17 cellular contexts compared by ENCODE assay signal in the genomic region with DNA sequence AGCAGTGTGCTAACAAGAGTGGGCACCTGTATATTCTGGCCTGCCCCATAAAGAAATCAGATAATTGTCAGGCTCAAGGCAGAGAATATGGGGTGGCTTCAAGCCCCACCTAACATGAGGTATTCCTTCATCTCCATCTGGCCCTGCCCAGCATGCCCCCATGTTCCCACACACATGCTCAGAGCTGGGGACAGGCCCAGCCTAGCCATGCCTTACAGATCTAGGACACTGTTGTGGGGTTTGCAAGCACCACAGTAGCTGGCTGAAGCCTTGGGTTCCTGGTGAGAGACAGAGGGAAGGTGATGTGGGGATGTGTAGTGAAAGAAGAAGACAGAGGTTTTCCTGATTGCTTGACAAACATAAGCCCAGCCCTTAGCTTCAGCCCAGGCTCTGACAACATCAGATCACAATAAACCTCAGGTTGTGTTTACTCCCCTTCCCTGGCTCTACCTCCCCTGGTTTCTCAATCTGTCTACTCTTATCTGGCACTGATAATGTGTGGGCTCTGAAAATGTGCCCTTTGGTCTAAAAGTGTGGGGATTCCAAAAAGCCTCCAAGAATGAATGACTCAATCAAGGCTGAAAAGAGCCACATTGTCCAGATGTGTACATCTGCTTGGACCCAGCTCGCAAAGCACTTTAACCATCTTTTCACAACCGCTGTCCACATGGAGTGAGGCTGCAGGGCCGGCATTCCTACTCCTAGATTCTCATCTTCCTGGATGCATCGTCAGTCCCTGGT. TPM values are rescaled to one million over a fixed set of nuclear protein-coding genes. Genes with fewer than 3 reads are reported as not detected.
DNase-seq lines count a peak whose midpoint lies in the region; ATAC-seq and TF ChIP-seq lines count a peak whose summit lies in the region.
"Had no signal": no experiment of that assay in that cellular context is flagged by ENCODE, and none has a peak within 500 bp of the region (broad histone marks: within the 10 kb centered on the region; RNA-seq: fewer than 3 reads in every experiment).

No MANE protein-coding gene starts in this region.

- H3K9me3 Mint-ChIP-seq in activated T-helper 17 cell treated with anti-CD3 and anti-CD28 coated beads, Interleukin-2, amount 50 U/mL, for 72 hours: no peaks in the 10 kb centered on the region

- H3K27ac ChIP-seq in right lobe of liver (peak overlapping the region in 2 of 3 donors; percentile 33 to 56), smooth muscle cell (ENCODE audit: low read depth) (peak overlapping the region; percentile 93)
- H3K27ac ChIP-seq: C4-2B, foreskin keratinocyte, ovary had no signal

- H3K4me3 Mint-ChIP-seq in activated T-helper 17 cell treated with anti-CD3 and anti-CD28 coated beads, Interleukin-2, amount 50 U/mL, for 72 hours: no peak overlapping the region
- H3K4me3 Mint-ChIP-seq: activated CD8-positive, alpha-beta T cell treated with anti-CD3 and anti-CD28 coated beads, Interleukin-2, amount 10 ng/mL, durations not matched to agents 7 days and 5 days; stimulated activated naive B cell treated with anti-CD40 and anti-IgM and Interleukin-4, amounts not matched to agents 10 μg/mL and 1 μg/mL and 100 μg/mL, for 72 hours had no signal

- WGBS in right lobe of liver (ENCODE audit: insufficient coverage, low coverage, low lambda C conversion rate, missing lambda C conversion rate): 40% methylated on average over 4 of the region's 4 CpGs
- 12% methylated on average over 4 of the region's 4 CpGs for WGBS in smooth muscle cell (ENCODE audit: low lambda C conversion rate)

- peak overlapping the region; percentile 58 for H3K9ac ChIP-seq in smooth muscle cell (ENCODE audit: low read depth)

- intact Hi-C loops in right lobe of liver (cut with DNase I): no loop called here

- H3K36me3 ChIP-seq in right lobe of liver (no peaks in the 10 kb centered on the region), smooth muscle cell (ENCODE audit: low read depth) (no peaks in the 10 kb centered on the region)
- H3K36me3 ChIP-seq: HAP-1, ovary had no signal

- peak overlapping the region; percentile 33 for H3K4me2 ChIP-seq in smooth muscle cell

- no peak for TF ChIP-seq POLR2A in right lobe of liver (IDR thresholded peaks at IDR 0.05)

- DNase-seq in HFF-Myc (ENCODE audit: extremely low read depth, low read depth) (peak; percentile 74), fibroblast of gingiva (ENCODE audit: low read depth) (peak; percentile 54), right lobe of liver (peak in 1 of 3 donors; percentile 75), smooth muscle cell (lab: John Stamatoyannopoulos, UW; ENCODE audit: unreplicated experiment) (no peak)
- DNase-seq: activated CD8-positive, alpha-beta T cell treated with anti-CD3 and anti-CD28 coated beads, Interleukin-2, amount 10 ng/mL, durations not matched to agents 7 days and 5 days; central memory CD4-positive, alpha-beta T cell; foreskin keratinocyte; NCI-H1048; ovary; stimulated activated naive B cell treated with anti-CD40 and anti-IgM and Interleukin-4, amounts not matched to agents 10 μg/mL and 1 μg/mL and 100 μg/mL, for 72 hours; T-helper 9 cell had no signal

- no peak overlapping the region for H3K27ac Mint-ChIP-seq in activated T-helper 17 cell treated with anti-CD3 and anti-CD28 coated beads, Interleukin-2, amount 50 U/mL, for 72 hours
- H3K27ac Mint-ChIP-seq: activated CD8-positive, alpha-beta T cell treated with anti-CD3 and anti-CD28 coated beads, Interleukin-2, amount 10 ng/mL, durations not matched to agents 7 days and 5 days; stimulated activated naive B cell treated with anti-CD40 and anti-IgM and Interleukin-4, amounts not matched to agents 10 μg/mL and 1 μg/mL and 100 μg/mL, for 72 hours had no signal

- H3K4me1 ChIP-seq in right lobe of liver (peaks cover 0 to 54% (median 30%) of the 10 kb centered on the region in 4 donors), smooth muscle cell (ENCODE audit: low read depth) (no peaks in the 10 kb centered on the region)
- H3K4me1 ChIP-seq: foreskin keratinocyte, HAP-1 had no signal

- H3F3A ChIP-seq in smooth muscle cell (ENCODE audit: low read depth): peaks cover 20% of the 10 kb centered on the region

- no peaks in the 10 kb centered on the region for H3K79me2 ChIP-seq in smooth muscle cell (ENCODE audit: low read depth)

- H2AFZ ChIP-seq in smooth muscle cell (ENCODE audit: low read depth): no peak overlapping the region

- no peak for TF ChIP-seq CTCF in HFF-Myc (IDR thresholded peaks at IDR 0.05; ENCODE audit: low read depth, low read length, missing control alignments)
- TF ChIP-seq CTCF in right lobe of liver (IDR thresholded peaks at IDR 0.05): no peak
- TF ChIP-seq CTCF in smooth muscle cell (IDR thresholded peaks at IDR 0.05; ENCODE audit: borderline replicate concordance, insufficient read depth, poor library complexity, severe bottlenecking): no peak

- H3K36me3 Mint-ChIP-seq in activated T-helper 17 cell treated with anti-CD3 and anti-CD28 coated beads, Interleukin-2, amount 50 U/mL, for 72 hours (ENCODE audit: low read depth): peaks cover 3% of the 10 kb centered on the region

- H3K4me3 ChIP-seq in HFF-Myc (replicated peaks; ENCODE audit: low read depth, low read length): no peak overlapping the region
- no peak overlapping the region for H3K4me3 ChIP-seq in right lobe of liver
- no peak overlapping the region for H3K4me3 ChIP-seq in smooth muscle cell
- H3K4me3 ChIP-seq: HAP-1, ovary had no signal

- H4K20me1 ChIP-seq in smooth muscle cell (ENCODE audit: low read depth): no peaks in the 10 kb centered on the region

- no peaks in the 10 kb centered on the region for H3K27me3 ChIP-seq in right lobe of liver
- no peaks in the 10 kb centered on the region for H3K27me3 ChIP-seq in smooth muscle cell (ENCODE audit: low read depth)
- H3K27me3 ChIP-seq: foreskin keratinocyte, ovary had no signal

- H3K4me1 Mint-ChIP-seq in activated T-helper 17 cell treated with anti-CD3 and anti-CD28 coated beads, Interleukin-2, amount 50 U/mL, for 72 hours: no peaks in the 10 kb centered on the region

- ATAC-seq in right lobe of liver (peak; percentile 82 to 84 (median 84)), HG02852 (IDR thresholded peaks at IDR 0.05; ENCODE audit: unreplicated experiment) (no peak), esophagus mucosa (no peak), HG03469 (IDR thresholded peaks at IDR 0.05; ENCODE audit: unreplicated experiment) (no peak)
- ATAC-seq in activated T-helper 17 cell treated with anti-CD3 and anti-CD28 coated beads, Interleukin-2, amount 50 U/mL, for 72 hours (replicated peaks): no peak
- ATAC-seq: activated CD8-positive, alpha-beta T cell treated with anti-CD3 and anti-CD28 coated beads, Interleukin-2, amount 10 ng/mL, durations not matched to agents 7 days and 5 days; foreskin keratinocyte; stimulated activated naive B cell treated with anti-CD40 and anti-IgM and Interleukin-4, amounts not matched to agents 10 μg/mL and 1 μg/mL and 100 μg/mL, for 72 hours had no signal

- no peaks in the 10 kb centered on the region for H3K27me3 Mint-ChIP-seq in activated T-helper 17 cell treated with anti-CD3 and anti-CD28 coated beads, Interleukin-2, amount 50 U/mL, for 72 hours
- H3K27me3 Mint-ChIP-seq: stimulated activated naive B cell treated with anti-CD40 and anti-IgM and Interleukin-4, amounts not matched to agents 10 μg/mL and 1 μg/mL and 100 μg/mL, for 72 hours had no signal

- H3K9me3 ChIP-seq in right lobe of liver (no peaks in the 10 kb centered on the region), smooth muscle cell (replicated peaks; ENCODE audit: low read depth) (no peaks in the 10 kb centered on the region)
- H3K9me3 ChIP-seq: HAP-1, ovary had no signal

RNA-seq across cellular contexts. Expression of a gene that starts 34.4 kb away (rescaled TPM):
- total RNA-seq in right lobe of liver (1 to 10 TPM in 3 of 6 experiments, under 1 TPM in 3; 0.43 to 3.3 (median 1.3) TPM), smooth muscle cell (0.45 and 1.4 TPM in 2 replicates), esophagus mucosa (4.7 TPM)
- 4.2 and 4.3 TPM in 2 replicates for polyA plus RNA-seq in smooth muscle cell
- total RNA-seq in activated T-helper 17 cell treated with anti-CD3 and anti-CD28 coated beads, Interleukin-2, amount 50 U/mL, for 72 hours: 1 to 10 TPM; 5.8 to 8.0 TPM

Comparison
In these comparisons a context has a peak if more than half of its experiments do, and no peak if none do; other contexts are left out.
1. ATAC-seq: peak in right lobe of liver (4 of 4); none in HG02852 (single experiment), esophagus mucosa (single experiment), activated T-helper 17 cell treated with anti-CD3 and anti-CD28 coated beads, Interleukin-2, amount 50 U/mL, for 72 hours (single experiment) and HG03469 (single experiment).